10 cellular contexts compared by ENCODE assay signal in the genomic region with DNA sequence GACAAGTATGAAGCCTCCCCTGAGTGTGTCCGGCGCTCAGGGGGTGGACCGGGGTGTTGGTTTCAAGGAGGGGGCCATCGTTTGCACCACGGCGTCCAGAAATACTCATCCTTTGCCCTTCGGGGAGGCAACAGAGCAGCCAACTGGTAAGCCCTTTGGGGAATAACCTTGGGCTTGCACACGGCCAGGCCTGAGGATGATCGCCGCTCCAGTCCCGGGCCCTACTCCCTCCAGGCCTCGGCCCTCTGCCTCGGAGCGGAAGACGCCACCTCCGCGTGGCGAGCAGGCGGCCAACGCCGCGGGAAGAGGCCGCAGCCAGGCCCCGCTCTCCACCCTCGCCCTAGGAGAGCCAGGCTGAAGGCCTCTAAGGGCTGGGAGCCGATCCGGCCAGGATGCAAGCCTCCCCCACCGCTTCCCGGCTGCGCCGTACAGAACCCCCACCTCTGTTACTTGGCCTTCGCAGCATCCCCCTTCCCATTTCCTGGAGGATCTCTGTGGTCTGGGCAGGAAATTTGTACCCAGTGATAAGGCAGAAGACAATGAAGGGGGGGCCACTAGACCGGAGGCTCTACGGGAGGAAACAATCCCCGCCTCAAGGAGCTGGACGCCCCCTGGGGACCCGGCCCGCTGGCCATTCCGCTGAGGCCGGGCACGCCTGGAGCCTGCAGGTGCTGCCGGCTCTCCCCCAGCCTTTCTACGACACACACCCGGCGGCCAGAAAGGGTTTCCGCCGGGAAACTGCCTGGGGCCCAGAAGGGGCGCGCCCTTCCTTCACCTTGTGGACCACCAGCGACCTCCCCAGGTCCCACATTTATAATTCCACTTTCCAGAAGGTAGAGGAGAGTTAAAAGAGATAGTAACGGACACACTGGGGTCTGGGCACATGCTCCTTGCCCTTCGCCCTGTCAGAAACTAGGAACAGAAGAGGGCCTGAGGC. TPM values are rescaled to one million over a fixed set of nuclear protein-coding genes. Genes with fewer than 3 reads are reported as not detected.
DNase-seq lines count a peak whose midpoint lies in the region; ATAC-seq and TF ChIP-seq lines count a peak whose summit lies in the region.
"Had no signal": no experiment of that assay in that cellular context is flagged by ENCODE, and none has a peak within 500 bp of the region (broad histone marks: within the 10 kb centered on the region; RNA-seq: fewer than 3 reads in every experiment).

No MANE protein-coding gene starts in this region.

- TF ChIP-seq CTCF in GM10266 (IDR thresholded peaks at IDR 0.05; ENCODE audit: control insufficient read depth, insufficient read depth, low read depth, missing control alignments): no peak
- TF ChIP-seq CTCF in progenitor cell of endocrine pancreas (IDR thresholded peaks at IDR 0.05; ENCODE audit: unreplicated experiment): no peak

- peaks cover 29 to 55% of the 10 kb centered on the region in 2 donors for H3K27me3 Mint-ChIP-seq in T-cell
- peaks cover 59% of the 10 kb centered on the region for H3K27me3 Mint-ChIP-seq in progenitor cell of endocrine pancreas

- POLR2A ChIA-PET in T-cell (lab: Charles Lee): interaction anchor here in 1 of 2 donors (0.6 kb wide), 1 partner anchor 77 kb away, joined by 3 read pairs; no protein-coding TSS in a partner anchor

- H3K4me1 Mint-ChIP-seq in T-cell (peaks cover 26 to 48% (median 27%) of the 10 kb centered on the region in 3 donors), progenitor cell of endocrine pancreas (ENCODE audit: low read depth) (peaks cover 17% of the 10 kb centered on the region)

- ATAC-seq in T-cell (replicated peaks in 1 of 4): no peak
- ATAC-seq in Right ventricle myocardium superior (ENCODE audit: poor library complexity): peak; percentile 24
- no peak for ATAC-seq in HG03280 (IDR thresholded peaks at IDR 0.05; ENCODE audit: unreplicated experiment)

- H3K4me3 Mint-ChIP-seq in T-cell (peak overlapping the region; percentile 22 to 74 (median 34)), progenitor cell of endocrine pancreas (ENCODE audit: low read depth) (peak overlapping the region; percentile 63)

- H3K9me3 Mint-ChIP-seq in T-cell (no peaks in the 10 kb centered on the region), progenitor cell of endocrine pancreas (ENCODE audit: low read depth) (no peaks in the 10 kb centered on the region)

- H3K27ac Mint-ChIP-seq in T-cell (no peak overlapping the region), progenitor cell of endocrine pancreas (no peak overlapping the region)

- intact Hi-C loops in Right ventricle myocardium superior (cut with DNase I): loop anchor here (5.0 to 10.0 kb wide), 2 partner anchors 75 to 87 kb away; a partner anchor contains a TSS

- peak; percentile 24 for DNase-seq in GM10266 (ENCODE audit: extremely low spot score)
- DNase-seq in T-cell: no peak
- peak; percentile 80 for DNase-seq in Right ventricle myocardium superior
- no peak for DNase-seq in progenitor cell of endocrine pancreas (ENCODE audit: low spot score, unreplicated experiment)
- no peak for DNase-seq in NCI-H446 (lab: John Stamatoyannopoulos, UW)
- no peak for DNase-seq in stimulated activated CD4-positive, alpha-beta T cell treated with anti-CD3 and anti-CD28 coated beads, Interleukin-4, amount 100 ng/mL, for 24 hours
- no peak for DNase-seq in NCI-H146 (lab: John Stamatoyannopoulos, UW)
- DNase-seq: MV-4-11, testis had no signal

- CTCF ChIA-PET in T-cell (lab: Charles Lee): interaction anchor here (1.4 to 2.1 kb wide), 4 partner anchors 13 to 90 kb away, joined by 4 to 13 read pairs (median 4); no protein-coding TSS in a partner anchor

- no peaks in the 10 kb centered on the region for H3K36me3 Mint-ChIP-seq in T-cell
- H3K36me3 Mint-ChIP-seq in progenitor cell of endocrine pancreas (ENCODE audit: insufficient read depth): no peaks in the 10 kb centered on the region

RNA-seq across cellular contexts. Expression of a gene that starts 2.6 kb away (rescaled TPM):
- total RNA-seq in T-cell (1 to 10 TPM; 1.2 to 3.5 (median 2.5) TPM), Right ventricle myocardium superior (39.0 TPM), progenitor cell of endocrine pancreas (1.4 and 1.6 TPM in 2 replicates)

RNA-seq across cellular contexts. Expression of a gene that starts 7.5 kb away (rescaled TPM):
- 1 to 10 TPM in 2 of 5 donors, under 1 TPM in 3; 0.66 to 1.6 (median 0.98) TPM for total RNA-seq in T-cell
- 1.2 TPM for total RNA-seq in Right ventricle myocardium superior
- 1.8 and 2.6 TPM in 2 replicates for total RNA-seq in progenitor cell of endocrine pancreas

RNA-seq across cellular contexts. Expression of a gene that starts 19.8 kb away (rescaled TPM):
- total RNA-seq in T-cell (10 to 100 TPM in 1 of 5 donors, 1 to 10 TPM in 1, under 1 TPM in 3; 0.26 to 11.0 (median 0.89) TPM), Right ventricle myocardium superior (3.6 TPM), progenitor cell of endocrine pancreas (4.9 and 5.9 TPM in 2 replicates)

RNA-seq across cellular contexts. Expression of a gene that starts 40.7 kb away (rescaled TPM):
- total RNA-seq in T-cell (10 to 100 TPM; 10.1 to 25.2 (median 19.9) TPM), Right ventricle myocardium superior (4.0 TPM), progenitor cell of endocrine pancreas (33.9 and 41.6 TPM in 2 replicates)

Comparison
In these comparisons a context has a peak if more than half of its experiments do, and no peak if none do; other contexts are left out.
1. DNase-seq: peak in GM10266 (single experiment) and Right ventricle myocardium superior (single experiment); none in T-cell (0 of 34), progenitor cell of endocrine pancreas (single experiment), NCI-H446 (0 of 2), stimulated activated CD4-positive, alpha-beta T cell treated with anti-CD3 and anti-CD28 coated beads, Interleukin-4, amount 100 ng/mL, for 24 hours (single experiment) and NCI-H146 (single experiment).